ENCODE assay signal across 1 cellular context in genomic region chr10:80739963-80740715, GRCh38.
A peak's percentile ranks its signal among the peaks of the same experiment; 100 is the strongest.
TF ChIP-seq lines count a peak whose summit lies in the region.

No MANE protein-coding gene starts in this region.

TF ChIP-seq in K562, 482 proteins besides CTCF, POLR2A, EP300 and RAD21 (continued from another document and continues in another):
- TF ChIP-seq MLLT1 (IDR thresholded peaks at IDR 0.05): peak in 1 of 2 experiments; percentile 86; a peak in 2 of 4 replicates
- TF ChIP-seq PHF21A (IDR thresholded peaks at IDR 0.05; ENCODE audit: borderline replicate concordance, low read depth): no peak
- TF ChIP-seq CEBPB (tag; IDR thresholded peaks at IDR 0.05): peak; percentile 38
- no peak for TF ChIP-seq ETS2 (tag; IDR thresholded peaks at IDR 0.05; ENCODE audit: borderline replicate concordance, poor library complexity, severe bottlenecking)
- TF ChIP-seq MBD1 (CRISPR knock-in tag; IDR thresholded peaks at IDR 0.05): no peak
- TF ChIP-seq POLR2H (tag; IDR thresholded peaks at IDR 0.05; ENCODE audit: low read depth): no peak
- TF ChIP-seq CBFA2T3 (IDR thresholded peaks at IDR 0.05): peak; percentile 84
- no peak for TF ChIP-seq GABPB2 (CRISPR knock-in tag; conservative IDR thresholded peaks at IDR 0.05)
- TF ChIP-seq ZNF277 (CRISPR knock-in tag; IDR thresholded peaks at IDR 0.05; ENCODE audit: borderline replicate concordance): no peak
- peak; percentile 47; the same call in 1 of the 2 replicates for TF ChIP-seq SOX6 (IDR thresholded peaks at IDR 0.05)
- TF ChIP-seq SREBF1 (IDR thresholded peaks at IDR 0.05; ENCODE audit: borderline replicate concordance, low read depth, low read length): no peak
- TF ChIP-seq RFX5 (IDR thresholded peaks at IDR 0.05; ENCODE audit: low read depth, low read length): no peak
- peak in 1 of 3 experiments; percentile 21 for TF ChIP-seq YY1 (IDR thresholded peaks at IDR 0.05; ENCODE audit: borderline replicate concordance in 1 of 3, control insufficient read depth in 1 of 3, extremely low read depth in 1 of 3, insufficient read depth in 3 of 3, insufficient read length in 1 of 3, insufficient replicate concordance in 2 of 3, low read depth in 1 of 3, low read length in 2 of 3)
- TF ChIP-seq ZBTB40 (IDR thresholded peaks at IDR 0.05): 0 out of 2 replicates have a peak, but pooled peaks have one; percentile 16
- TF ChIP-seq ZBTB40 (CRISPR knock-in tag; IDR thresholded peaks at IDR 0.05): no peak
- TF ChIP-seq SLC30A9 (CRISPR knock-in tag; IDR thresholded peaks at IDR 0.05): no peak
- 0 out of 2 replicates have a peak, but pooled peaks have one; percentile 47 for TF ChIP-seq HDGF (IDR thresholded peaks at IDR 0.05)
- 0 out of 2 replicates have a peak, but pooled peaks have one; percentile 14 for TF ChIP-seq RBFOX2 (IDR thresholded peaks at IDR 0.05; ENCODE audit: low read depth, low read length)
- no peak for TF ChIP-seq ZNF639 (CRISPR knock-in tag; conservative IDR thresholded peaks at IDR 0.05 in 1 of 2, IDR thresholded peaks at IDR 0.05 in 1 of 2)
- no peak for TF ChIP-seq KHSRP (IDR thresholded peaks at IDR 0.05)
- TF ChIP-seq CLOCK (CRISPR knock-in tag; IDR thresholded peaks at IDR 0.05; ENCODE audit: borderline replicate concordance): no peak
- no peak for TF ChIP-seq NCOA2 (IDR thresholded peaks at IDR 0.05; ENCODE audit: partially characterized antibody in 2 of 2)
- 0 out of 2 replicates have a peak, but pooled peaks have one; percentile 12 for TF ChIP-seq JUND (IDR thresholded peaks at IDR 0.05; ENCODE audit: borderline replicate concordance, low read depth, low read length)
- peak; percentile 28; the same call in 1 of the 3 replicates for TF ChIP-seq JUND (tag; IDR thresholded peaks at IDR 0.05; ENCODE audit: borderline replicate concordance, low read depth, low read length)
- TF ChIP-seq TRIM24 (IDR thresholded peaks at IDR 0.05): peak; percentile 44 to 78; a peak in 3 of 4 replicates
- TF ChIP-seq ATF3 (IDR thresholded peaks at IDR 0.05): peak; percentile 75
- no peak for TF ChIP-seq ATF3 (CRISPR knock-in tag; conservative IDR thresholded peaks at IDR 0.05)
- TF ChIP-seq TAF7 (tag; IDR thresholded peaks at IDR 0.05): no peak
- TF ChIP-seq FOS (IDR thresholded peaks at IDR 0.05; ENCODE audit: extremely low read depth, insufficient read length): no peak
- TF ChIP-seq FOXK2 (conservative IDR thresholded peaks at IDR 0.05 in 1 of 2, IDR thresholded peaks at IDR 0.05 in 1 of 2; ENCODE audit: low read depth in 2 of 2): peak; percentile 51 to 80; a peak in 3 of 4 replicates
- peak in 1 of 2 experiments; percentile 42; a peak in 1 of 4 replicates for TF ChIP-seq RCOR1 (IDR thresholded peaks at IDR 0.05; ENCODE audit: borderline replicate concordance in 1 of 2, low read depth in 2 of 2, low read length in 2 of 2)
- no peak for TF ChIP-seq HCFC1 (IDR thresholded peaks at IDR 0.05; ENCODE audit: low read depth, low read length)
